10 cellular contexts compared by ENCODE assay signal in the genomic region with DNA sequence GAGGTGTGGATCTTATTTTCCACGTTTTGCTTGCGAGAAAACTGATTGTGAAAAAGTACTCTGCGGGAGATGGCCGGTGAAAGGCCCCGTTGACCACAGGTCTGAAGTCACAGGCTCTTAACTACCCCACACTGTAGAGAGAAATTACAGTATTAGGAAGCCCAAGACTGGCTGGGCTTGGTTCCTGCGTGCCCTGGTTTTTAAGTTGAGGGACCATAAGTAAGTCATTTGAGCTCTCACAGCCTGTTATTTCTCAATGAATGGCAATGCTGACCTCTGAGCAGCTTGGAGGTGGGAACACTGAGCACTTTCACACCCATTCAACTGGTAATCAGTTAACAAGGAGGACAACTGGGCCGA. TPM values are rescaled to one million over a fixed set of nuclear protein-coding genes. Genes with fewer than 3 reads are reported as not detected.
DNase-seq lines count a peak whose midpoint lies in the region; ATAC-seq, FAIRE-seq and TF ChIP-seq lines count a peak whose summit lies in the region.
"Had no signal": no experiment of that assay in that cellular context is flagged by ENCODE, and none has a peak within 500 bp of the region (broad histone marks: within the 10 kb centered on the region; RNA-seq: fewer than 3 reads in every experiment).

No MANE protein-coding gene starts in this region.

- peaks cover 0 to 4% (median 0%) of the 10 kb centered on the region in 45 donors for H3K27me3 ChIP-seq in dorsolateral prefrontal cortex
- H3K27me3 ChIP-seq in pancreas: no peaks in the 10 kb centered on the region

- H3K27me3 Mint-ChIP-seq in effector memory CD8-positive, alpha-beta T cell: no peaks in the 10 kb centered on the region

- H3K27ac ChIP-seq in dorsolateral prefrontal cortex: no peak overlapping the region
- H3K27ac ChIP-seq in pancreas: peak overlapping the region in 1 of 4 donors; percentile 68

- no peaks in the 10 kb centered on the region for H3K36me3 ChIP-seq in pancreas

- DNase-seq in dorsolateral prefrontal cortex: no peak
- no peak for DNase-seq in pancreas
- no peak for DNase-seq in effector memory CD8-positive, alpha-beta T cell
- no peak for DNase-seq in DMS 273 (lab: John Stamatoyannopoulos, UW; ENCODE audit: unreplicated experiment)
- DNase-seq in NCI-H524 treated with DMSO at 0.1 percent for 48 hours (lab: John Stamatoyannopoulos, UW): no peak

- TF ChIP-seq CTCF in dorsolateral prefrontal cortex (IDR thresholded peaks at IDR 0.05 in 54 of 56, conservative IDR thresholded peaks at IDR 0.05 in 2 of 56; ENCODE audit: low read depth in 1 of 56, partially characterized antibody in 56 of 56): no peak
- TF ChIP-seq CTCF in pancreas (IDR thresholded peaks at IDR 0.05): no peak

- H3K27ac Mint-ChIP-seq in effector memory CD8-positive, alpha-beta T cell: no peak overlapping the region

- peak; percentile 28 for ATAC-seq in GM18909 (IDR thresholded peaks at IDR 0.05; ENCODE audit: poor library complexity, unreplicated experiment)
- ATAC-seq in HG03135 (IDR thresholded peaks at IDR 0.05; ENCODE audit: unreplicated experiment): peak; percentile 34
- ATAC-seq in pancreas: peak; percentile 33 to 60 (median 45)
- no peak for ATAC-seq in effector memory CD8-positive, alpha-beta T cell (replicated peaks)
- no peak for ATAC-seq in HG02571 (IDR thresholded peaks at IDR 0.05; ENCODE audit: unreplicated experiment)

- no peaks in the 10 kb centered on the region for H3K4me1 ChIP-seq in pancreas

- peaks cover 4% of the 10 kb centered on the region for H3K36me3 Mint-ChIP-seq in effector memory CD8-positive, alpha-beta T cell (ENCODE audit: insufficient read depth)

- peaks cover 15 to 18% of the 10 kb centered on the region in 2 donors for H3K4me1 Mint-ChIP-seq in effector memory CD8-positive, alpha-beta T cell (ENCODE audit: low read depth in 2 of 2)

- intact Hi-C loops in dorsolateral prefrontal cortex (cut with DNase I): no loop called here
- intact Hi-C loops in pancreas (cut with DNase I): no loop called here

- no peaks in the 10 kb centered on the region for H3K9me3 ChIP-seq in pancreas

- FAIRE-seq in pancreas (lab: Jason Lieb, UNC): no peak
- FAIRE-seq: islet of Langerhans had no signal

- peak overlapping the region in 1 of 2 donors; percentile 79 for H3K4me3 Mint-ChIP-seq in effector memory CD8-positive, alpha-beta T cell

- 16 to 23% methylated on average over 7 of the region's 7 CpGs for WGBS in pancreas, 2 donors

- no peaks in the 10 kb centered on the region for H3K9me3 Mint-ChIP-seq in effector memory CD8-positive, alpha-beta T cell

- peak overlapping the region in 51 of 59 donors; percentile 19 to 70 (median 50) for H3K4me3 ChIP-seq in dorsolateral prefrontal cortex
- peak overlapping the region in 3 of 4 donors; percentile 35 to 56 (median 47) for H3K4me3 ChIP-seq in pancreas

RNA-seq across cellular contexts. Expression of a gene that starts 0.4 kb away (rescaled TPM):
- total RNA-seq in dorsolateral prefrontal cortex (1 to 10 TPM in 9 of 120 experiments, under 1 TPM in 64, not detected in 47; 0.32 to 3.0 (median 0.62) TPM), pancreas (1 to 10 TPM in 4 of 6 donors, under 1 TPM in 2; 0.65 to 1.9 (median 1.5) TPM)
- under 1 TPM; 0.66 to 0.99 TPM for polyA plus RNA-seq in pancreas
- total RNA-seq: LHCN-M2 had no signal

Comparison
In these comparisons a context has a peak if more than half of its experiments do, and no peak if none do; other contexts are left out.
1. ATAC-seq: peak in GM18909 (single experiment), HG03135 (single experiment) and pancreas (4 of 4); none in effector memory CD8-positive, alpha-beta T cell (single experiment) and HG02571 (single experiment).